Comparison of ENCODE assay signal across 15 cellular contexts in the genomic region with DNA sequence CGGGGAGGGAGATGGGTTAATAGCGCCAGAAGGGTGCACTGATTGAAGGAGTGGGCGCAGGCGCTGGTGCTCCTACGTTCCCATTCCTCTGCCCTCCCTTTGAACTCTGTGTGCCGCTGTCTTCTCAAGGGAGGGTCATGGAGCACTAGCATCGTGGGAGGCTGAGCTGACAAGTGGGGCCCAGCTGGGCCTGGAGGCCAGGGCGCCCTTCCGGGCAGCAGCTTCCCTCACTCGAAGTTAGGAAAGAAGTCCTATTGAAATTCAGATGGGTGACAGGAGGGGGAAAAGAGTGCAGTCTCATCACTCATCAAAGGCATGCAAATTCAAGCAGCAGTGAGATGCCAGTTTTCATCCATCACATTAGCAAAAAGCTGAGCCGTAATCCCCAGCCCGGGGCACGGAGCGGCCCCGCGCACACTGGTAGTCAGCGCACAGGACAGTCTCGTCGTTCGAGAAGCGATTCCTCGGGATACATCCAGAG.
DNase-seq lines count a peak whose midpoint lies in the region; ATAC-seq and TF ChIP-seq lines count a peak whose summit lies in the region.
"Had no signal": no experiment of that assay in that cellular context is flagged by ENCODE, and none has a peak within 500 bp of the region (broad histone marks: within the 10 kb centered on the region; RNA-seq: fewer than 3 reads in every experiment).

No MANE protein-coding gene starts in this region.

- H3K4me3 ChIP-seq in left ventricle myocardium inferior (no peak overlapping the region), vagina (no peak overlapping the region)
- H3K4me3 ChIP-seq: thoracic aorta had no signal

- DNase-seq in left ventricle myocardium inferior (peak; percentile 9), Right ventricle myocardium inferior (ENCODE audit: missing footprints) (no peak), endothelial cell (ENCODE audit: low spot score) (peak; percentile 3), mesothelial cell of epicardium (ENCODE audit: low spot score in 2 of 2, unreplicated experiment in 2 of 2) (peak; percentile 9 to 37), vagina (ENCODE audit: extremely low spot score in 2 of 2) (peak; percentile 83 to 92), inferior parietal cortex (ENCODE audit: extremely low spot score) (no peak)
- DNase-seq: effector CD4-positive, alpha-beta T cell; foreskin keratinocyte; kidney glomerular epithelial cell; NCI-H1092; NCI-H226 had no signal

- H3K36me3 ChIP-seq in left ventricle myocardium inferior (no peaks in the 10 kb centered on the region), vagina (peaks cover 0 to 4% of the 10 kb centered on the region in 2 donors)

- H3K9me3 ChIP-seq in left ventricle myocardium inferior (replicated peaks): no peaks in the 10 kb centered on the region
- no peaks in the 10 kb centered on the region for H3K9me3 ChIP-seq in vagina
- H3K9me3 ChIP-seq: thoracic aorta had no signal

- H3K36me3 Mint-ChIP-seq in endothelial cell (ENCODE audit: low read depth, unreplicated experiment): no peaks in the 10 kb centered on the region
- H3K36me3 Mint-ChIP-seq in mesothelial cell of epicardium: no peaks in the 10 kb centered on the region

- H3K27me3 ChIP-seq in left ventricle myocardium inferior (ENCODE audit: low read depth) (no peaks in the 10 kb centered on the region), vagina (no peaks in the 10 kb centered on the region)
- H3K27me3 ChIP-seq: foreskin keratinocyte had no signal

- H3K9me3 Mint-ChIP-seq in endothelial cell (ENCODE audit: unreplicated experiment): no peaks in the 10 kb centered on the region
- no peaks in the 10 kb centered on the region for H3K9me3 Mint-ChIP-seq in mesothelial cell of epicardium

- H3K27me3 Mint-ChIP-seq in endothelial cell (ENCODE audit: unreplicated experiment) (peaks cover 5% of the 10 kb centered on the region), mesothelial cell of epicardium (ENCODE audit: low read depth) (no peaks in the 10 kb centered on the region)

- peaks cover 31% of the 10 kb centered on the region for H3K4me1 ChIP-seq in left ventricle myocardium inferior
- H3K4me1 ChIP-seq in vagina: peaks cover 35% of the 10 kb centered on the region
- H3K4me1 ChIP-seq: foreskin keratinocyte had no signal

- no peak for ATAC-seq in Right ventricle myocardium inferior
- ATAC-seq in GM18870 (IDR thresholded peaks at IDR 0.05; ENCODE audit: unreplicated experiment): no peak
- ATAC-seq in HG03025 (IDR thresholded peaks at IDR 0.05; ENCODE audit: low FRiP score, unreplicated experiment): no peak
- ATAC-seq: activated CD4-positive, CD25-positive, alpha-beta regulatory T cell treated with anti-CD3 and anti-CD28 coated beads, Interleukin-2, amount 50 U/mL, for 24 hours; foreskin keratinocyte had no signal

- TF ChIP-seq POLR2A in vagina (IDR thresholded peaks at IDR 0.05): no peak

- H3K4me1 Mint-ChIP-seq in endothelial cell (ENCODE audit: unreplicated experiment) (peaks cover 18% of the 10 kb centered on the region), mesothelial cell of epicardium (peaks cover 15% of the 10 kb centered on the region)

- intact Hi-C loops in left ventricle myocardium inferior (cut with micrococcal nuclease): no loop called here
- intact Hi-C loops in Right ventricle myocardium inferior (cut with DNase I): no loop called here
- intact Hi-C loops in vagina (cut with DNase I): no loop called here

- no peak overlapping the region for H3K27ac Mint-ChIP-seq in endothelial cell (ENCODE audit: unreplicated experiment)
- peak overlapping the region; percentile 54 for H3K27ac Mint-ChIP-seq in mesothelial cell of epicardium

- H3K4me3 Mint-ChIP-seq in endothelial cell (ENCODE audit: unreplicated experiment) (no peak overlapping the region), mesothelial cell of epicardium (peak overlapping the region; percentile 33)

- no peak for TF ChIP-seq CTCF in left ventricle myocardium inferior (IDR thresholded peaks at IDR 0.05; ENCODE audit: borderline replicate concordance)
- no peak for TF ChIP-seq CTCF in endothelial cell (IDR thresholded peaks at IDR 0.05; ENCODE audit: unreplicated experiment)
- no peak for TF ChIP-seq CTCF in mesothelial cell of epicardium (IDR thresholded peaks at IDR 0.05; ENCODE audit: unreplicated experiment)
- TF ChIP-seq CTCF in vagina (IDR thresholded peaks at IDR 0.05): no peak

- H3K27ac ChIP-seq in left ventricle myocardium inferior (replicated peaks) (no peak overlapping the region), vagina (peak overlapping the region; percentile 74)
- H3K27ac ChIP-seq: foreskin keratinocyte, thoracic aorta had no signal

Comparison
In these comparisons a context has a peak if more than half of its experiments do, and no peak if none do; other contexts are left out.
1. DNase-seq: peak in left ventricle myocardium inferior (single experiment), endothelial cell (single experiment), mesothelial cell of epicardium (2 of 2) and vagina (2 of 2); none in Right ventricle myocardium inferior (single experiment) and inferior parietal cortex (single experiment).